ENCODE assay signal across 2 cellular contexts in the genomic region with DNA sequence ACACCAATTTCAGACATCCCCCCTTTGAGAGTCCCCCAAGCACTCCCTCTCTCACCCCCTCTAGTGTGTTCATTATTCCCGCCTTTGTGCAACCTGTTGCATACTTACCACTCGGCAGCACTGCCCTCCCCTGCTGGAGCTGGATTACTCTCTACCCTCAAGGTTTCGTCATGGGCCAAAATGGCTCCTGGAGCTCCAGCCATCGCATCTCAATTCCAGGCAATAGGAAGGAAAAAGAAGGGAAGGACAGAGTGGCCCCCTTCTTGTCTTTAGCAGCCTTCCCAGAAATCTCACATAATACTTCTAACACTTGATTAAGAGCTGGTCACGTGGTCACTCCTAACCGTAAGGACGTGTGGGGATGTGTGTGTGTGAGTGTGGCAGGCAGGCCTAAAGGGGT.
A peak's percentile ranks its signal among the peaks of the same experiment; 100 is the strongest.
TF ChIP-seq lines count a peak whose summit lies in the region.

No MANE protein-coding gene starts in this region.

TF ChIP-seq in HEK293, 187 proteins besides CTCF, POLR2A, EP300 and RAD21:
- TF ChIP-seq ZBTB17 (tag by site-specific recombination; IDR thresholded peaks at IDR 0.05) (no peak), SCRT2 (tag by site-specific recombination; IDR thresholded peaks at IDR 0.05) (0 out of 2 replicates have a peak, but pooled peaks have one; percentile 23), ZNF658 (tag by site-specific recombination; IDR thresholded peaks at IDR 0.05) (no peak)
- TF ChIP-seq, protein P1, sequence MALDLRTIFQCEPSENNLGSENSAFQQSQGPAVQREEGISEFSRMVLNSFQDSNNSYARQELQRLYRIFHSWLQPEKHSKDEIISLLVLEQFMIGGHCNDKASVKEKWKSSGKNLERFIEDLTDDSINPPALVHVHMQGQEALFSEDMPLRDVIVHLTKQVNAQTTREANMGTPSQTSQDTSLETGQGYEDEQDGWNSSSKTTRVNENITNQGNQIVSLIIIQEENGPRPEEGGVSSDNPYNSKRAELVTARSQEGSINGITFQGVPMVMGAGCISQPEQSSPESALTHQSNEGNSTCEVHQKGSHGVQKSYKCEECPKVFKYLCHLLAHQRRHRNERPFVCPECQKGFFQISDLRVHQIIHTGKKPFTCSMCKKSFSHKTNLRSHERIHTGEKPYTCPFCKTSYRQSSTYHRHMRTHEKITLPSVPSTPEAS (tag by site-specific recombination; IDR thresholded peaks at IDR 0.05), result no peak
- TF ChIP-seq, protein P2, sequence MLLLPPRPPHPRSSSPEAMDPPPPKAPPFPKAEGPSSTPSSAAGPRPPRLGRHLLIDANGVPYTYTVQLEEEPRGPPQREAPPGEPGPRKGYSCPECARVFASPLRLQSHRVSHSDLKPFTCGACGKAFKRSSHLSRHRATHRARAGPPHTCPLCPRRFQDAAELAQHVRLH (tag by site-specific recombination; IDR thresholded peaks at IDR 0.05), result peak; percentile 12; the same call in 1 of the 2 replicates

TF ChIP-seq in H1, 55 proteins besides CTCF, POLR2A, EP300 and RAD21 (continued from another document):
- TF ChIP-seq SUZ12 (IDR thresholded peaks at IDR 0.05; ENCODE audit: low read length) (no peak), BACH1 (IDR thresholded peaks at IDR 0.05; ENCODE audit: low read length) (no peak), TEAD4 (IDR thresholded peaks at IDR 0.05; ENCODE audit: low read depth, low read length) (no peak), GABPA (IDR thresholded peaks at IDR 0.05; ENCODE audit: borderline replicate concordance, insufficient read depth, low read length) (no peak), HDAC6 (IDR thresholded peaks at IDR 0.05; ENCODE audit: low read depth, low read length) (no peak), KDM1A (IDR thresholded peaks at IDR 0.05; ENCODE audit: borderline replicate concordance, low read length) (peak; percentile 78; the same call in 1 of the 2 replicates), SIRT6 (IDR thresholded peaks at IDR 0.05; ENCODE audit: low read length) (no peak), ASH2L (IDR thresholded peaks at IDR 0.05; ENCODE audit: low read length) (no peak)
